ENCODE assay signal across 28 cellular contexts in genomic region chr7:129640400-129640799, GRCh38.
"Had no signal": no experiment of that assay in that cellular context is flagged by ENCODE, and none has a peak within 500 bp of the region (broad histone marks: within the 10 kb centered on the region; RNA-seq: fewer than 3 reads in every experiment).

No MANE protein-coding gene starts in this region.

- H3K4me1 ChIP-seq: colonic mucosa had no signal

- H3K4me3 Mint-ChIP-seq: dendritic cell treated with granulocyte-macrophage colony-stimulating factor and Interleukin-4, amounts not matched to agents 40 ng/mL and 50 ng/mL, for 4 days; effector memory CD8-positive, alpha-beta T cell; endodermal cell had no signal

- DNase-seq: colonic mucosa; cortex of kidney; dermis blood vessel endothelial cell; dorsolateral prefrontal cortex; effector CD4-positive, alpha-beta T cell; effector CD8-positive, alpha-beta T cell; effector memory CD4-positive, alpha-beta T cell; effector memory CD8-positive, alpha-beta T cell; endodermal cell; erythroblast; esophagus squamous epithelium; foreskin fibroblast; foreskin keratinocyte; foreskin melanocyte; gastrocnemius medialis; glutamatergic neuron; head of caudate nucleus; heart right ventricle had no signal

- H3K27me3 ChIP-seq: colonic mucosa, dorsolateral prefrontal cortex, esophagus muscularis mucosa, esophagus squamous epithelium, foreskin keratinocyte, gastrocnemius medialis, gastroesophageal sphincter, heart right ventricle had no signal

- H3K27ac Mint-ChIP-seq: dendritic cell treated with granulocyte-macrophage colony-stimulating factor and Interleukin-4, amounts not matched to agents 40 ng/mL and 50 ng/mL, for 4 days; endodermal cell had no signal

- H3K36me3 ChIP-seq: colonic mucosa, esophagus muscularis mucosa, esophagus squamous epithelium, gastrocnemius medialis, heart right ventricle had no signal

- ATAC-seq: effector memory CD8-positive, alpha-beta T cell; esophagus mucosa; foreskin keratinocyte; gastrocnemius medialis; gastroesophageal sphincter; heart right ventricle had no signal

- H3K27me3 Mint-ChIP-seq: dendritic cell treated with granulocyte-macrophage colony-stimulating factor and Interleukin-4, amounts not matched to agents 40 ng/mL and 50 ng/mL, for 4 days; effector memory CD8-positive, alpha-beta T cell had no signal

- H3K4me3 ChIP-seq: colonic mucosa, coronary artery, dorsolateral prefrontal cortex, esophagus muscularis mucosa, esophagus squamous epithelium, gastrocnemius medialis, gastroesophageal sphincter, heart right ventricle had no signal

- H3K9me3 ChIP-seq: colonic mucosa, esophagus muscularis mucosa, esophagus squamous epithelium, gastrocnemius medialis, gastroesophageal sphincter, heart right ventricle had no signal

- FAIRE-seq: colon, endometrium, endothelial cell of umbilical vein, frontal cortex had no signal

- H3K9me3 Mint-ChIP-seq: dendritic cell treated with granulocyte-macrophage colony-stimulating factor and Interleukin-4, amounts not matched to agents 40 ng/mL and 50 ng/mL, for 4 days; effector memory CD8-positive, alpha-beta T cell; endodermal cell had no signal

- H3K27ac ChIP-seq: colonic mucosa, coronary artery, dorsolateral prefrontal cortex, epithelial cell of prostate, esophagus muscularis mucosa, esophagus squamous epithelium, foreskin keratinocyte, gastrocnemius medialis, gastroesophageal sphincter, heart right ventricle had no signal
